In the genomic region with DNA sequence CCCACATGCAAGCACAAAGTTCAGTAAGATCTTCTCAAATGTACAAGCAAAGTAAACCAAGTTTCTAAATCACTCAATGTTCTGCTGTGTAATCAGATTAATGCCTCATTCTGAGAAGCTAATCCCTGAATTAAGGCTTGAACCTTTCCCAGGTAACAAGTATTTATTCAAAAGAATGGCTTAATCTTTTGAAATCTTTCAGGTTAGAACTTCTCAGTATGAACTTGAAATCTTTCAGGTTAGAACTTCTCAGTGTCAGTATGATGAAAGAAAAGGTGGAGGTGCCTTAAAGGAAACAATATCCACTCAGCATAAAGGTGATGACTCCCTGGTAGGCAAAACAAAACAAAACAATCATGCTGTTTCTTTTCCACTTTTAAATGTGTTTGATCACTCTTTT, we compare ENCODE assay signal across 25 cellular contexts. TPM values are rescaled to one million over a fixed set of nuclear protein-coding genes. Genes with fewer than 3 reads are reported as not detected.
DNase-seq lines count a peak whose midpoint lies in the region; ATAC-seq, FAIRE-seq and TF ChIP-seq lines count a peak whose summit lies in the region.
"Had no signal": no experiment of that assay in that cellular context is flagged by ENCODE, and none has a peak within 500 bp of the region (broad histone marks: within the 10 kb centered on the region; RNA-seq: fewer than 3 reads in every experiment).

No MANE protein-coding gene starts in this region.

- H4K5ac ChIP-seq in mesendoderm (ENCODE audit: low read length) = no peak overlapping the region

- no peaks in the 10 kb centered on the region for H3K4me1 ChIP-seq in mesendoderm (ENCODE audit: control insufficient read depth, low read depth, low read length)
- H3K4me1 ChIP-seq: A549, Caco-2 had no signal

- no peak overlapping the region for H4K8ac ChIP-seq in mesendoderm (ENCODE audit: low read depth, low read length)

- no peak overlapping the region for H3K56ac ChIP-seq in mesendoderm (ENCODE audit: low read length)

- FAIRE-seq in D721Med (lab: Jason Lieb, UNC) = peak; percentile 63
- FAIRE-seq: A549, GM12878, H54, HepG2, HTR-8/SVneo had no signal

- H2AK5ac ChIP-seq in mesendoderm (ENCODE audit: low read length) = no peak overlapping the region

- no peak overlapping the region for H3K4ac ChIP-seq in mesendoderm (ENCODE audit: low read depth, low read length)

- ATAC-seq in left lobe of liver = no peak
- ATAC-seq: A549, GM12878, HepG2 had no signal

- H3K27me3 ChIP-seq in mesendoderm (ENCODE audit: insufficient read depth, low read length, poor library complexity) = no peaks in the 10 kb centered on the region

- no peak overlapping the region for H3K23ac ChIP-seq in mesendoderm (ENCODE audit: low read length)

- no peak overlapping the region for H2BK5ac ChIP-seq in mesendoderm (ENCODE audit: low read length)

- H3K79me2 ChIP-seq in mesendoderm (ENCODE audit: control insufficient read depth, insufficient read depth, low read length) = no peaks in the 10 kb centered on the region

- H3K18ac ChIP-seq in mesendoderm (ENCODE audit: low read length) = no peak overlapping the region

- no peak overlapping the region for H2BK120ac ChIP-seq in mesendoderm (ENCODE audit: low read depth, low read length)

- no peaks in the 10 kb centered on the region for H3K79me1 ChIP-seq in mesendoderm (ENCODE audit: low read length)

- H3K9ac ChIP-seq in mesendoderm (ENCODE audit: low read length) = no peak overlapping the region
- H3K9ac ChIP-seq: GM23248 had no signal

- H3K27ac ChIP-seq in mesendoderm (ENCODE audit: low read depth, low read length) = no peak overlapping the region
- H3K27ac ChIP-seq: 22Rv1, A549, C4-2B, GM23248 had no signal

- TF ChIP-seq CTCF in D721Med (IDR thresholded peaks at IDR 0.05; ENCODE audit: insufficient read depth, missing control alignments) (no peak), epithelial cell of esophagus (IDR thresholded peaks at IDR 0.05; ENCODE audit: insufficient read depth, low read depth, low read length, missing control alignments) (no peak)

- H3K4me3 ChIP-seq in epithelial cell of esophagus (ENCODE audit: low read length) (no peak overlapping the region), mesendoderm (ENCODE audit: low read length) (no peak overlapping the region)
- H3K4me3 ChIP-seq: A549, GM12878, GM23248 had no signal

- TF ChIP-seq POLR2A in erythroblast (IDR thresholded peaks at IDR 0.05; ENCODE audit: low read length) = no peak

- DNase-seq in D721Med (ENCODE audit: insufficient read length, low spot score) (no peak), NCI-H82 treated with DMSO at 0.1 percent for 48 hours (lab: John Stamatoyannopoulos, UW; ENCODE audit: unreplicated experiment) (peak; percentile 25), epithelial cell of esophagus (ENCODE audit: low read depth) (peak; percentile 16), mesendoderm (peak; percentile 12), erythroblast (lab: John Stamatoyannopoulos, UW) (no peak), left lobe of liver (ENCODE audit: low spot score) (no peak)
- DNase-seq in activated CD4-positive, alpha-beta T cell treated with anti-CD3 and anti-CD28 coated beads for 4 hours = no peak
- DNase-seq: AML-193; Caco-2; CD4-positive, alpha-beta T cell; DMS79 treated with DMSO at 0.1 percent for 48 hours; GF-D8; GM23248; HCEC 1CT; HFFc6; KBM-7 had no signal

- H2BK15ac ChIP-seq in mesendoderm (replicated peaks; ENCODE audit: low read depth) = no peak overlapping the region

- no peak overlapping the region for H3K4me2 ChIP-seq in mesendoderm (ENCODE audit: low read length)
- H3K4me2 ChIP-seq: A549 had no signal

- no peaks in the 10 kb centered on the region for H3K36me3 ChIP-seq in mesendoderm (ENCODE audit: control insufficient read depth, insufficient read depth, low read length)

RNA-seq across cellular contexts. Expression of a gene that starts 29.0 kb away (rescaled TPM):
- polyA plus RNA-seq in mesendoderm (2013, experiment 1 of 2) = not detected
- not detected for polyA plus RNA-seq in mesendoderm (2013, experiment 2 of 2)
- not detected for total RNA-seq in left lobe of liver
- total RNA-seq: Caco-2; CD4-positive, alpha-beta T cell; GM12878; GM23248; HepG2; HFFc6 had no signal
- polyA plus RNA-seq: A549, BJ, GM12878, GM23248, HepG2, IgD-negative memory B cell had no signal

Comparison
In these comparisons a context has a peak if more than half of its experiments do, and no peak if none do; other contexts are left out.
1. DNase-seq: peak in NCI-H82 treated with DMSO at 0.1 percent for 48 hours (single experiment), epithelial cell of esophagus (single experiment) and mesendoderm (single experiment); none in D721Med (single experiment), activated CD4-positive, alpha-beta T cell treated with anti-CD3 and anti-CD28 coated beads for 4 hours (0 of 2), erythroblast (0 of 2) and left lobe of liver (single experiment).